In genomic region chr3:14202874-14203520, GRCh38 we compare ENCODE assay signal across 2 cellular contexts.
TF ChIP-seq lines count a peak whose summit lies in the region.

No MANE protein-coding gene starts in this region.

TF ChIP-seq in GM23338, 12 proteins besides CTCF, POLR2A, EP300 and RAD21:
- TF ChIP-seq STAT1 (IDR thresholded peaks at IDR 0.05; ENCODE audit: unreplicated experiment) (no peak), EZH2phosphoT487 (IDR thresholded peaks at IDR 0.05; ENCODE audit: unreplicated experiment) (no peak), ZNF114 (CRISPR knock-in tag; IDR thresholded peaks at IDR 0.05) (no peak), NANOG (IDR thresholded peaks at IDR 0.05; ENCODE audit: borderline replicate concordance) (no peak), REST (IDR thresholded peaks at IDR 0.05; ENCODE audit: unreplicated experiment) (no peak), CREB1 (CRISPR knock-in tag; IDR thresholded peaks at IDR 0.05; ENCODE audit: low read depth) (no peak), EZH2 (IDR thresholded peaks at IDR 0.05; ENCODE audit: low read depth, unreplicated experiment) (no peak), POLR2AphosphoS5 (IDR thresholded peaks at IDR 0.05; ENCODE audit: low read depth) (no peak), ZNF331 (CRISPR knock-in tag; IDR thresholded peaks at IDR 0.05; ENCODE audit: low read depth) (no peak)
TF ChIP-seq in GM23338: peak in this region for 0.

TF ChIP-seq in H1, 55 proteins besides CTCF, POLR2A, EP300 and RAD21:
- TF ChIP-seq KDM5A (IDR thresholded peaks at IDR 0.05; ENCODE audit: low read length) = no peak
- TF ChIP-seq MAFK (IDR thresholded peaks at IDR 0.05; ENCODE audit: low read depth, low read length) = no peak
- 0 out of 2 replicates have a peak, but pooled peaks have one; percentile 88 for TF ChIP-seq KDM1A (IDR thresholded peaks at IDR 0.05; ENCODE audit: borderline replicate concordance, low read length)
